ENCODE assay signal across 7 cellular contexts in genomic region chr2:27306657-27307544, GRCh38. TPM values are rescaled to one million over a fixed set of nuclear protein-coding genes. Genes with fewer than 3 reads are reported as not detected.
A peak's percentile ranks its signal among the peaks of the same experiment; 100 is the strongest.
DNase-seq lines count a peak whose midpoint lies in the region; ATAC-seq and TF ChIP-seq lines count a peak whose summit lies in the region.

No MANE protein-coding gene starts in this region.

- H3K14ac ChIP-seq in H9 (ENCODE audit: insufficient read depth, low read length): no peak overlapping the region

- no peak overlapping the region for H3K27ac Mint-ChIP-seq in H9
- no peak overlapping the region for H3K27ac Mint-ChIP-seq in MCF 10A (ENCODE audit: low read depth, unreplicated experiment)

- H3K4me1 Mint-ChIP-seq in H9 (peaks cover 3 to 9% of the 10 kb centered on the region in 2 experiments), MCF 10A (ENCODE audit: insufficient read depth, unreplicated experiment) (no peaks in the 10 kb centered on the region)

- H2AFZ ChIP-seq in H9 (ENCODE audit: low read length): no peak overlapping the region

- no peak overlapping the region for H3K4me3 ChIP-seq in tibial nerve

- H4K20me1 ChIP-seq in H9 (ENCODE audit: control insufficient read depth, insufficient read depth, insufficient read length): no peaks in the 10 kb centered on the region

- H3K4me3 Mint-ChIP-seq in H9 (peak overlapping the region in 1 of 2 experiments; percentile 54; a peak in 3 of 5 replicates), MCF 10A (ENCODE audit: unreplicated experiment) (no peak overlapping the region)

- no peak overlapping the region for H3K56ac ChIP-seq in H9 (ENCODE audit: insufficient read length, low read depth, low read length)

- no TSS peak for BruUV-seq in MCF 10A (replicated peaks; lab: Mats Ljungman, UMichigan)

- H2BK120ac ChIP-seq in H9 (ENCODE audit: low read depth, low read length, poor library complexity, severe bottlenecking): no peak overlapping the region

- H3K23ac ChIP-seq in H9 (ENCODE audit: insufficient read length, low read depth, low read length): no peak overlapping the region

- H2BK15ac ChIP-seq in H9 (ENCODE audit: low read depth, low read length): no peak overlapping the region

- H3K18ac ChIP-seq in H9 (ENCODE audit: insufficient read length, low read depth, low read length): no peak overlapping the region

- H3K36me3 Mint-ChIP-seq in H9 (ENCODE audit: insufficient read depth in 1 of 3, low read depth in 3 of 3) (peaks cover 9 to 12% (median 10%) of the 10 kb centered on the region in 3 experiments; a peak in 6 of 7 replicates), MCF 10A (ENCODE audit: insufficient read depth, unreplicated experiment) (peaks cover 23% of the 10 kb centered on the region)

- POLR2A ChIA-PET in MCF 10A (lab: Yijun Ruan, JAX): interaction anchor here (3.6 kb wide), 1 partner anchor 16 kb away, joined by 13 read pairs; the partner anchor contains the start of gene MPV17

- H3K27me3 ChIP-seq in H9 (ENCODE audit: insufficient read depth, low read length): peaks cover 21% of the 10 kb centered on the region
- peaks cover 47% of the 10 kb centered on the region for H3K27me3 ChIP-seq in foreskin keratinocyte
- H3K27me3 ChIP-seq in tibial nerve: peaks cover 0 to 46% of the 10 kb centered on the region in 2 donors

- no peak for TF ChIP-seq POLR2A in tibial nerve (IDR thresholded peaks at IDR 0.05)

- H3K9ac ChIP-seq in H9 (ENCODE audit: extremely low read depth, insufficient read length, low read length): no peak overlapping the region

- no peaks in the 10 kb centered on the region for H3K9me3 Mint-ChIP-seq in H9
- H3K9me3 Mint-ChIP-seq in MCF 10A (ENCODE audit: unreplicated experiment): no peaks in the 10 kb centered on the region

- peak; percentile 5 for ATAC-seq in foreskin keratinocyte
- ATAC-seq in HG02870 (IDR thresholded peaks at IDR 0.05; ENCODE audit: unreplicated experiment): no peak

- H3K23me2 ChIP-seq in H9 (ENCODE audit: insufficient read length, low read depth, low read length, poor library complexity, severe bottlenecking): peaks cover 9% of the 10 kb centered on the region

- H3T11ph ChIP-seq in H9 (ENCODE audit: low read length): no peak overlapping the region

- TF ChIP-seq CTCF in H9 (conservative IDR thresholded peaks at IDR 0.05): no peak
- peak; percentile 19 for TF ChIP-seq CTCF in foreskin keratinocyte (conservative IDR thresholded peaks at IDR 0.05)
- no peak for TF ChIP-seq CTCF in tibial nerve (IDR thresholded peaks at IDR 0.05)
- TF ChIP-seq CTCF in MCF 10A (IDR thresholded peaks at IDR 0.05; ENCODE audit: unreplicated experiment): no peak

- no peaks in the 10 kb centered on the region for H3K79me1 ChIP-seq in H9 (ENCODE audit: insufficient read depth, low read depth, low read length, poor library complexity, severe bottlenecking)

- no peaks in the 10 kb centered on the region for H3K9me3 ChIP-seq in H9 (ENCODE audit: control insufficient read depth, low read depth, low read length)
- no peaks in the 10 kb centered on the region for H3K9me3 ChIP-seq in tibial nerve

- intact Hi-C loops in MCF 10A (cut with micrococcal nuclease): no loop called here

- H3K27me3 Mint-ChIP-seq in H9 (ENCODE audit: low read depth) (peaks cover 52% of the 10 kb centered on the region), MCF 10A (ENCODE audit: insufficient read depth, unreplicated experiment) (no peaks in the 10 kb centered on the region)

- no peak overlapping the region for H2AK5ac ChIP-seq in H9 (ENCODE audit: insufficient read length, low read length)

- peak overlapping the region; percentile 34 for H3K4me2 ChIP-seq in H9 (ENCODE audit: insufficient read depth, insufficient read length, low read length)

- H2BK12ac ChIP-seq in H9 (ENCODE audit: insufficient read length, low read depth, low read length): no peak overlapping the region

- no peak overlapping the region for H3K4ac ChIP-seq in H9 (ENCODE audit: low read depth, low read length)

- no peak overlapping the region for H4K91ac ChIP-seq in H9 (ENCODE audit: insufficient read length, low read depth, low read length)

- H2BK20ac ChIP-seq in H9 (ENCODE audit: low read depth, low read length, poor library complexity, severe bottlenecking): no peak overlapping the region

- H3K4me1 ChIP-seq in H9 (ENCODE audit: insufficient read depth, low read length) (no peaks in the 10 kb centered on the region), foreskin keratinocyte (no peaks in the 10 kb centered on the region), tibial nerve (peaks cover 0 to 32% (median 12%) of the 10 kb centered on the region in 4 donors)

- H3K79me2 ChIP-seq in H9 (ENCODE audit: insufficient read depth, low read length): no peaks in the 10 kb centered on the region

- no peak overlapping the region for H4K5ac ChIP-seq in H9 (ENCODE audit: insufficient read length, low read depth, low read length)

- CTCF ChIA-PET in MCF 10A (lab: Yijun Ruan, JAX): interaction anchor here (1.4 kb wide), 1 partner anchor 24 kb away, joined by 6 read pairs; no protein-coding TSS in a partner anchor

- H4K8ac ChIP-seq in H9 (replicated peaks; ENCODE audit: insufficient read length, low read depth, low read length): no peak overlapping the region

- H2BK5ac ChIP-seq in H9 (ENCODE audit: insufficient read length, low read length): no peak overlapping the region

- no CpG with 5 or more reads among the region's 60 CpGs for WGBS in H9 (ENCODE audit: extremely low coverage, insufficient read length, low lambda C conversion rate)
- 5 to 6% methylated on average over 40 to 59 of the region's 60 CpGs for WGBS in tibial nerve, 2 donors

- H3K27ac ChIP-seq in H9 (ENCODE audit: insufficient read length, low read depth, low read length): no peak overlapping the region
- no peak overlapping the region for H3K27ac ChIP-seq in foreskin keratinocyte
- no peak overlapping the region for H3K27ac ChIP-seq in tibial nerve

- peaks cover 0 to 44% (median 0%) of the 10 kb centered on the region in 3 donors for H3K36me3 ChIP-seq in tibial nerve

- TF ChIP-seq EP300 in tibial nerve (IDR thresholded peaks at IDR 0.05): no peak

- DNase-seq in H9 (no peak), foreskin keratinocyte (no peak), tibial nerve (ENCODE audit: low spot score in 2 of 2) (no peak), MCF 10A (ENCODE audit: unreplicated experiment) (no peak)
- peak; percentile 26 to 33 for DNase-seq in activated CD4-positive, alpha-beta T cell treated with anti-CD3 and anti-CD28 coated beads, Interleukin-2, amount 50 U/mL, for 4 hours
- DNase-seq in stimulated activated CD4-positive, alpha-beta T cell treated with anti-CD3 and anti-CD28 coated beads, Interleukin-2, amount 100 ng/mL, for 24 hours: peak; percentile 46 to 49

RNA-seq across cellular contexts. Expression of gene UCN, which starts 1.3 kb away (rescaled TPM):
- total RNA-seq in H9 (2021) (0.77 and 1.5 TPM in 2 replicates), foreskin keratinocyte (0.14 and 0.31 TPM in 2 replicates), tibial nerve (10 to 100 TPM; 14.9 to 24.0 (median 16.8) TPM), MCF 10A (2022) (7.9 and 9.5 TPM in 2 replicates)
- polyA plus RNA-seq in foreskin keratinocyte: 0.30 and 0.50 TPM in 2 replicates

RNA-seq across cellular contexts. Expression of gene MPV17, which starts 16.0 kb away (rescaled TPM):
- total RNA-seq in H9 (2021) (55.4 and 59.4 TPM in 2 replicates), foreskin keratinocyte (76.9 and 78.6 TPM in 2 replicates), tibial nerve (100 to 1,000 TPM in 1 of 4 donors, 10 to 100 TPM in 3; 68.4 to 105 (median 87.3) TPM), MCF 10A (2022) (104 and 114 TPM in 2 replicates)
- 91.3 and 93.6 TPM in 2 replicates for polyA plus RNA-seq in foreskin keratinocyte

RNA-seq across cellular contexts. Expression of gene TRIM54, which starts 24.7 kb away (rescaled TPM):
- total RNA-seq in H9 (2021) (4.6 and 5.0 TPM in 2 replicates), foreskin keratinocyte (not detected in 2 replicates), tibial nerve (1 to 10 TPM in 2 of 4 donors, under 1 TPM in 2; 0.21 to 2.7 (median 1.3) TPM), MCF 10A (2022) (not detected in 2 replicates)
- not detected in 2 replicates for polyA plus RNA-seq in foreskin keratinocyte

RNA-seq across cellular contexts. Expression of gene DNAJC5G, which starts 31.7 kb away (rescaled TPM):
- total RNA-seq in H9 (2021) (0.37 and 0.44 TPM in 2 replicates), foreskin keratinocyte (not detected in 2 replicates), tibial nerve (1 to 10 TPM in 1 of 4 donors, not detected in 3; 2.5 TPM), MCF 10A (2022) (not detected in 2 replicates)
- polyA plus RNA-seq in foreskin keratinocyte: not detected in 2 replicates

RNA-seq across cellular contexts. Expression of gene SLC30A3, which starts 44.1 kb away (rescaled TPM):
- total RNA-seq in H9 (2021) (2.5 and 3.4 TPM in 2 replicates), foreskin keratinocyte (0.07 TPM in 1 of 2 replicates, not detected in the other), tibial nerve (under 1 TPM in 1 of 4 donors, not detected in 3; 0.44 TPM), MCF 10A (2022) (not detected in 2 replicates)
- 0.04 TPM in 2 replicates for polyA plus RNA-seq in foreskin keratinocyte

Comparison
In these comparisons a context has a peak if more than half of its experiments do, and no peak if none do; other contexts are left out.
1. DNase-seq: peak in activated CD4-positive, alpha-beta T cell treated with anti-CD3 and anti-CD28 coated beads, Interleukin-2, amount 50 U/mL, for 4 hours (2 of 2) and stimulated activated CD4-positive, alpha-beta T cell treated with anti-CD3 and anti-CD28 coated beads, Interleukin-2, amount 100 ng/mL, for 24 hours (2 of 2); none in H9 (single experiment), foreskin keratinocyte (0 of 2), tibial nerve (0 of 2) and MCF 10A (single experiment).